In the genomic region with DNA sequence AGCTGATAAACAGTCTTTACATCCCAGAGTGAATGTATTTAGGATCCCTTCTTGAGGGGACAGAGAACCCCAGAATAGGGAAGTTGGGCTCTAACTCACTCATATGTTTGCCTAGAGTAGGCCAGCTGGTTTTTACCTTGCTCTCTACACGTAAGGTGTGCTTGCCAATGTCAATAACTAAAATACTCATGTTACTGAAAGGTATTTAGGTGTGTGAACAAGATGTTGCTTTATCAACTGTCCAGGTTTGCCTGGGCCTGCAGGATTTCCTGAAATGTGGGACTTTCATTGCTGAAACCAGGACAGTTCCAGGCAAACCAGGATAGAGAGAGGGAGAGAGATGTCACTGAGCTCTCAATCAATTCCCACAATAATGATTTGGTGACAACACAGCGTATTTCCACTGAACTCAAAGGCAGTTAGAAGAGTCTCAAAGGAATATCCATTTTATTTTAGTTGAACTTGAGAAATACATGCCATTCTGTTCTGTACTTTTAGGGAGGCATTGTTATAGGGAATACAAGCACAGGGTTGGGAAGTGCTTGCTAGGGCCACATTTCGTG, we compare ENCODE assay signal across 29 cellular contexts.
DNase-seq lines count a peak whose midpoint lies in the region; ATAC-seq and TF ChIP-seq lines count a peak whose summit lies in the region.
"Had no signal": no experiment of that assay in that cellular context is flagged by ENCODE, and none has a peak within 500 bp of the region (broad histone marks: within the 10 kb centered on the region; RNA-seq: fewer than 3 reads in every experiment).

No MANE protein-coding gene starts in this region.

- WGBS in lung, 2 donors = 68 to 76% methylated on average over 3 of the region's 3 CpGs

- H3K9me2 ChIP-seq in GM23338 (ENCODE audit: insufficient read depth) = peaks cover 8% of the 10 kb centered on the region

- no peaks in the 10 kb centered on the region for H3K27me3 ChIP-seq in lung (ENCODE audit: control insufficient read depth, insufficient read depth)
- H3K27me3 ChIP-seq in GM23338 (ENCODE audit: insufficient read depth) = no peaks in the 10 kb centered on the region
- H3K27me3 ChIP-seq: gastroesophageal sphincter had no signal

- H3K36me3 Mint-ChIP-seq in natural killer cell = no peaks in the 10 kb centered on the region
- H3K36me3 Mint-ChIP-seq in GM23338 (ENCODE audit: low read depth) = no peaks in the 10 kb centered on the region
- H3K36me3 Mint-ChIP-seq: CD8-positive, alpha-beta T cell; immature natural killer cell; naive thymus-derived CD8-positive, alpha-beta T cell; type B pancreatic cell had no signal

- H3K27me3 Mint-ChIP-seq in natural killer cell (ENCODE audit: low read depth in 2 of 2) = no peaks in the 10 kb centered on the region
- peaks cover 11% of the 10 kb centered on the region for H3K27me3 Mint-ChIP-seq in GM23338 (ENCODE audit: insufficient read depth, low read depth, poor library complexity)
- H3K27me3 Mint-ChIP-seq: activated CD4-positive, alpha-beta T cell treated with anti-CD3 and anti-CD28 coated beads, Interleukin-2, amount 10 ng/mL, durations not matched to agents 7 days and 5 days; T-helper 17 cell had no signal

- no peak for TF ChIP-seq CTCF in lung (IDR thresholded peaks at IDR 0.05; ENCODE audit: control extremely low read depth, extremely low read depth)
- TF ChIP-seq CTCF in natural killer cell (IDR thresholded peaks at IDR 0.05) = no peak
- TF ChIP-seq CTCF in GM23338 (conservative IDR thresholded peaks at IDR 0.05; ENCODE audit: low read depth in 2 of 2) = no peak

- no peaks in the 10 kb centered on the region for H3F3A ChIP-seq in GM23338 (replicated peaks; ENCODE audit: low read depth)

- H2AFZ ChIP-seq in GM23338 = no peak overlapping the region

- no peaks in the 10 kb centered on the region for H3K4me1 ChIP-seq in lung (ENCODE audit: control insufficient read depth in 2 of 2, insufficient read depth in 2 of 2, low read length in 2 of 2)
- 0 out of 2 replicates have a peak, but pooled peaks cover 5% of the 10 kb centered on the region for H3K4me1 ChIP-seq in GM23338 (ENCODE audit: insufficient read depth)
- H3K4me1 ChIP-seq: gastroesophageal sphincter had no signal

- intact Hi-C loops in natural killer cell (cut with micrococcal nuclease) = no loop called here

- no peaks in the 10 kb centered on the region for H3K79me2 ChIP-seq in GM23338 (replicated peaks; ENCODE audit: insufficient read depth)

- peak in 2 of 3 experiments; percentile 45 to 48 for DNase-seq in NCI-H1417 (lab: John Stamatoyannopoulos, UW)
- DNase-seq in NCI-H1417 treated with DMSO at 0.1 percent for 48 hours (lab: John Stamatoyannopoulos, UW) = no peak
- DNase-seq in DMS79 treated with DMSO at 0.1 percent for 48 hours (lab: John Stamatoyannopoulos, UW) = peak; percentile 82
- peak; percentile 88 for DNase-seq in NCI-H69 (lab: John Stamatoyannopoulos, UW)
- DNase-seq in lung (ENCODE audit: low spot score) = no peak
- DNase-seq in natural killer cell = no peak
- DNase-seq in GM23338 (ENCODE audit: low spot score) = no peak
- DNase-seq in activated naive CD4-positive, alpha-beta T cell treated with anti-CD3 and anti-CD28 coated beads, Interleukin-2, amount 50 U/mL, for 16 hours = no peak
- DNase-seq: activated CD4-positive, alpha-beta T cell treated with anti-CD3 and anti-CD28 coated beads, Interleukin-2, amount 10 ng/mL, durations not matched to agents 7 days and 5 days; activated naive CD4-positive, alpha-beta T cell treated with anti-CD3 and anti-CD28 coated beads for 36 hours; amniotic stem cell; CD8-positive, alpha-beta T cell; DND-41; endodermal cell; H7; hippocampal formation; immature natural killer cell; midbrain; naive thymus-derived CD8-positive, alpha-beta T cell; retina; small intestine; stimulated activated CD4-positive, alpha-beta T cell treated with anti-CD3 and anti-CD28 coated beads, Interleukin-1b, Interleukin-23, amount 100 ng/mL, for 48 hours; T-helper 17 cell; WERI-Rb-1 had no signal

- no peaks in the 10 kb centered on the region for H3K9me3 Mint-ChIP-seq in natural killer cell
- H3K9me3 Mint-ChIP-seq in GM23338 = no peaks in the 10 kb centered on the region
- H3K9me3 Mint-ChIP-seq: activated CD4-positive, alpha-beta T cell treated with anti-CD3 and anti-CD28 coated beads, Interleukin-2, amount 10 ng/mL, durations not matched to agents 7 days and 5 days; activated naive CD4-positive, alpha-beta T cell treated with anti-CD3 and anti-CD28 coated beads for 36 hours; CD8-positive, alpha-beta T cell; endodermal cell; immature natural killer cell; type B pancreatic cell had no signal

- H3K4me3 Mint-ChIP-seq in natural killer cell (no peak overlapping the region), GM23338 (no peak overlapping the region)
- H3K4me3 Mint-ChIP-seq: activated CD4-positive, alpha-beta T cell treated with anti-CD3 and anti-CD28 coated beads, Interleukin-2, amount 10 ng/mL, durations not matched to agents 7 days and 5 days; activated naive CD4-positive, alpha-beta T cell treated with anti-CD3 and anti-CD28 coated beads for 36 hours; CD8-positive, alpha-beta T cell; endodermal cell; immature natural killer cell; naive thymus-derived CD8-positive, alpha-beta T cell; T-helper 17 cell; type B pancreatic cell had no signal

- H3K9me3 ChIP-seq in lung (ENCODE audit: control insufficient read depth in 2 of 2, insufficient read depth in 1 of 2, low read length in 1 of 2) = no peaks in the 10 kb centered on the region
- H3K9me3 ChIP-seq: gastroesophageal sphincter had no signal

- no peaks in the 10 kb centered on the region for H4K20me1 ChIP-seq in GM23338 (replicated peaks; ENCODE audit: insufficient read depth)

- no peaks in the 10 kb centered on the region for H3K4me1 Mint-ChIP-seq in natural killer cell
- H3K4me1 Mint-ChIP-seq in GM23338 = peaks cover 20% of the 10 kb centered on the region; the same call in 2 of the 3 replicates
- H3K4me1 Mint-ChIP-seq: activated CD4-positive, alpha-beta T cell treated with anti-CD3 and anti-CD28 coated beads, Interleukin-2, amount 10 ng/mL, durations not matched to agents 7 days and 5 days; immature natural killer cell; naive thymus-derived CD8-positive, alpha-beta T cell; T-helper 17 cell had no signal

- H3K36me3 ChIP-seq in lung (ENCODE audit: control insufficient read depth in 2 of 2, insufficient read depth in 2 of 2, low read length in 2 of 2) (no peaks in the 10 kb centered on the region), GM23338 (ENCODE audit: insufficient read depth) (no peaks in the 10 kb centered on the region)
- H3K36me3 ChIP-seq: gastroesophageal sphincter, WERI-Rb-1 had no signal

- peak; percentile 50 for ATAC-seq in lung (ENCODE audit: insufficient read depth, low FRiP score)
- no peak for ATAC-seq in natural killer cell
- no peak for ATAC-seq in GM23338
- ATAC-seq: CD8-positive, alpha-beta T cell; gastroesophageal sphincter; left lobe of liver; naive thymus-derived CD8-positive, alpha-beta T cell; T-helper 17 cell had no signal

- H3K4me2 ChIP-seq in GM23338 = no peak overlapping the region
- H3K4me2 ChIP-seq: KMS-11 had no signal

- H3K4me3 ChIP-seq in lung = no peak overlapping the region
- no peak overlapping the region for H3K4me3 ChIP-seq in GM23338
- H3K4me3 ChIP-seq: coronary artery, gastroesophageal sphincter had no signal

- H3K27ac ChIP-seq in lung (ENCODE audit: low read depth in 1 of 2, low read length in 1 of 2) = no peak overlapping the region
- no peak overlapping the region for H3K27ac ChIP-seq in GM23338 (ENCODE audit: low read depth)
- H3K27ac ChIP-seq: coronary artery, gastroesophageal sphincter, KMS-11, WERI-Rb-1 had no signal

- H3K27ac Mint-ChIP-seq in natural killer cell (no peak overlapping the region), GM23338 (no peak overlapping the region)
- H3K27ac Mint-ChIP-seq: activated CD4-positive, alpha-beta T cell treated with anti-CD3 and anti-CD28 coated beads, Interleukin-2, amount 10 ng/mL, durations not matched to agents 7 days and 5 days; activated naive CD4-positive, alpha-beta T cell treated with anti-CD3 and anti-CD28 coated beads for 36 hours; CD8-positive, alpha-beta T cell; endodermal cell; immature natural killer cell; naive thymus-derived CD8-positive, alpha-beta T cell; T-helper 17 cell; type B pancreatic cell had no signal

TF ChIP-seq in GM23338, 12 proteins besides CTCF, POLR2A, EP300 and RAD21 (continues in another document):
- no peak for TF ChIP-seq POLR2AphosphoS5 (IDR thresholded peaks at IDR 0.05; ENCODE audit: low read depth)
- no peak for TF ChIP-seq CREB1 (CRISPR knock-in tag; IDR thresholded peaks at IDR 0.05; ENCODE audit: low read depth)

Comparison
In these comparisons a context has a peak if more than half of its experiments do, and no peak if none do; other contexts are left out.
1. DNase-seq: peak in NCI-H1417 (2 of 3), DMS79 treated with DMSO at 0.1 percent for 48 hours (single experiment) and NCI-H69 (single experiment); none in NCI-H1417 treated with DMSO at 0.1 percent for 48 hours (single experiment), lung (single experiment), natural killer cell (single experiment), GM23338 (single experiment) and activated naive CD4-positive, alpha-beta T cell treated with anti-CD3 and anti-CD28 coated beads, Interleukin-2, amount 50 U/mL, for 16 hours (single experiment).